ENCODE assay signal across 12 cellular contexts in the genomic region with DNA sequence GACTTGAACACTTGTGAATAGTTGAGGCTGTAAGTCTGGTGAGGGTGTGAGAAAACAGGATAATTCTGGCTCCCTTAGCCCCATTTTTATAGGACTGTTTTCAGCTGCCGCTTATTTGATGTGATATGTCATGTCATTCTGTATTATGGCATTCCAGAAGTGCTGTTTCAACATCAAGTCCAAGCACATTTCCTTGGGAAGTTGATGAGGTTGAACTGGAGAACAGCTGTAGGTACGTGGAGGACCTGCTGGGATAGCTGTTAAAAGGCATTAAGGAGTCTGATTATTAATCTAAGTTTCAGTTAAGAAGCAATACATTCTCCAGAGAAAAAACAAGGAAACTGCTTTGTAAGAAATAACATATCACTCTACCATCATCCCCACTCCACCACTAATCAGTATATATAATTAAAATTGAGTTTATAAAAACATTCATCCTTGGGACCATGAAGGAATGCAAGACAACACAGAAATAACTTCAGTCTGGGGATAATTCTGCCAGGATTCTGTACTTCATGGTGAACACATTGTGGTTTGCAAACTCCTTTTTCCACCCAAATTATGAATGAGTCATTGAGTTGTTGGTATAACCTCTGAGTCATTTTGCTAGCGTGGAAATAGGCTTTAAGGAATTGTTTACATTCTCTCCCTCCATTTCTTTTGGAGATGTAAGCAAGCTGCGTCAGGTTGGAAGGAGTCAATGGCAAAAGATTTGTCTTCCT. TPM values are rescaled to one million over a fixed set of nuclear protein-coding genes. Genes with fewer than 3 reads are reported as not detected.
DNase-seq lines count a peak whose midpoint lies in the region; ATAC-seq, FAIRE-seq and TF ChIP-seq lines count a peak whose summit lies in the region.
"Had no signal": no experiment of that assay in that cellular context is flagged by ENCODE, and none has a peak within 500 bp of the region (broad histone marks: within the 10 kb centered on the region; RNA-seq: fewer than 3 reads in every experiment).

No MANE protein-coding gene starts in this region.

- CTCF ChIA-PET in PC-3 (lab: Charles Lee) (no interaction called here), endothelial cell of umbilical vein (lab: Charles Lee) (interaction anchor here (1.4 kb wide), 1 partner anchor 12 kb away, joined by 4 read pairs; no protein-coding TSS in a partner anchor)

- H4K20me1 ChIP-seq in PC-3 (ENCODE audit: low read length), result no peaks in the 10 kb centered on the region
- no peaks in the 10 kb centered on the region for H4K20me1 ChIP-seq in endothelial cell of umbilical vein (replicated peaks; ENCODE audit: control insufficient read depth, extremely low read depth, insufficient read depth, low read length)

- POLR2A ChIA-PET in PC-3 (lab: Charles Lee; ENCODE audit: unreplicated experiment) (no interaction called here), endothelial cell of umbilical vein (lab: Charles Lee) (no interaction called here)

- TF ChIP-seq POLR2A in endothelial cell of umbilical vein (IDR thresholded peaks at IDR 0.05; ENCODE audit: low read depth, low read length) (no peak), spleen (IDR thresholded peaks at IDR 0.05) (no peak)

- peak overlapping the region; percentile 22; the same call in 1 of the 2 replicates for H2AFZ ChIP-seq in PC-3 (ENCODE audit: low read length)
- H2AFZ ChIP-seq in endothelial cell of umbilical vein (ENCODE audit: low read depth, low read length), result no peak overlapping the region

- H3K9me2 ChIP-seq in PC-3 (replicated peaks; ENCODE audit: low read length), result no peaks in the 10 kb centered on the region

- no peaks in the 10 kb centered on the region for H3K9me3 ChIP-seq in PC-3 (ENCODE audit: low read length)
- H3K9me3 ChIP-seq in endothelial cell of umbilical vein (replicated peaks; ENCODE audit: control insufficient read depth, insufficient read depth, low read length), result no peaks in the 10 kb centered on the region
- peaks cover 0 to 5% (median 0%) of the 10 kb centered on the region in 8 donors for H3K9me3 ChIP-seq in spleen

- H3K4me1 ChIP-seq in PC-3 (ENCODE audit: insufficient read depth, low read length), result peaks cover 14% of the 10 kb centered on the region
- peaks cover 14% of the 10 kb centered on the region for H3K4me1 ChIP-seq in endothelial cell of umbilical vein (ENCODE audit: control insufficient read depth, extremely low read depth, insufficient read depth, low read length)
- H3K4me1 ChIP-seq in spleen, result no peaks in the 10 kb centered on the region

- peak overlapping the region; percentile 46 for H3K4me2 ChIP-seq in PC-3 (ENCODE audit: low read length)
- H3K4me2 ChIP-seq in endothelial cell of umbilical vein (ENCODE audit: insufficient read depth, low read length), result peak overlapping the region; percentile 61

- DNase-seq in PC-3, result peak; percentile 88
- peak; percentile 83 for DNase-seq in endothelial cell of umbilical vein (ENCODE audit: low read depth, low spot score)
- peak; percentile 4 for DNase-seq in skeletal muscle cell (ENCODE audit: low read depth)
- DNase-seq in spleen, result no peak
- DNase-seq in OCI-M2 (lab: John Stamatoyannopoulos, UW; ENCODE audit: unreplicated experiment), result no peak
- DNase-seq: activated T-cell treated with anti-CD3 and anti-CD28 coated beads, Interleukin-2, amount 50 U/mL, for 24 hours; H9; hippocampal formation had no signal

- no peaks in the 10 kb centered on the region for H3K79me2 ChIP-seq in PC-3 (ENCODE audit: low read length)
- H3K79me2 ChIP-seq in endothelial cell of umbilical vein (ENCODE audit: control insufficient read depth, insufficient read depth, low read length), result no peaks in the 10 kb centered on the region

- intact Hi-C loops in PC-3 (cut with micrococcal nuclease), result no loop called here
- intact Hi-C loops in endothelial cell of umbilical vein (cut with micrococcal nuclease), result no loop called here
- intact Hi-C loops in spleen (cut with DNase I; ENCODE audit: low total_unique reads), result no loop called here

- H3K27me3 ChIP-seq in PC-3 (ENCODE audit: low read length), result no peaks in the 10 kb centered on the region
- H3K27me3 ChIP-seq in endothelial cell of umbilical vein (ENCODE audit: control insufficient read depth in 2 of 2, insufficient read depth in 2 of 2, low read length in 2 of 2), result peaks cover 0 to 2% of the 10 kb centered on the region in 2 experiments
- H3K27me3 ChIP-seq in spleen (replicated peaks in 1 of 7), result no peaks in the 10 kb centered on the region

- H3K9me1 ChIP-seq in endothelial cell of umbilical vein (replicated peaks; ENCODE audit: control insufficient read depth, extremely low read depth, insufficient read depth, low read length), result no peaks in the 10 kb centered on the region

- H3K27ac ChIP-seq in PC-3 (ENCODE audit: low read length) (peak overlapping the region; percentile 18; the same call in 1 of the 2 replicates), endothelial cell of umbilical vein (ENCODE audit: insufficient read depth, low read depth, low read length) (no peak overlapping the region), spleen (no peak overlapping the region)

- peak; percentile 24 for ATAC-seq in GM19463 (IDR thresholded peaks at IDR 0.05; ENCODE audit: unreplicated experiment)
- ATAC-seq in PC-3, result peak; percentile 92
- ATAC-seq in HG02759 (IDR thresholded peaks at IDR 0.05; ENCODE audit: unreplicated experiment), result no peak
- no peak for ATAC-seq in GM19452 (IDR thresholded peaks at IDR 0.05; ENCODE audit: unreplicated experiment)
- ATAC-seq: Panc1 had no signal

- no peak for TF ChIP-seq CTCF in PC-3 (conservative IDR thresholded peaks at IDR 0.05; ENCODE audit: low read depth, low read length)
- no peak for TF ChIP-seq CTCF in endothelial cell of umbilical vein (IDR thresholded peaks at IDR 0.05; ENCODE audit: extremely low read depth in 1 of 2, insufficient read depth in 1 of 2, low read depth in 1 of 2, low read length in 2 of 2)
- TF ChIP-seq CTCF in spleen (IDR thresholded peaks at IDR 0.05 in 8 of 11, conservative IDR thresholded peaks at IDR 0.05 in 3 of 11), result no peak

- BruUV-seq in PC-3 (replicated peaks; lab: Mats Ljungman, UMichigan), result no TSS peak
- BruUV-seq in endothelial cell of umbilical vein (replicated peaks; lab: Mats Ljungman, UMichigan), result no TSS peak

- dilution Hi-C loops in endothelial cell of umbilical vein (cut with MboI; ENCODE audit: extremely low pct_ligation_motif_present, low sequenced_read_pairs), result no loop called here

- WGBS in spleen, 5 donors, result 66 to 80% (median 67%) methylated on average over 4 of the region's 4 CpGs

- FAIRE-seq in endothelial cell of umbilical vein (lab: Jason Lieb, UNC), result peak; percentile 78

- H3F3A ChIP-seq in PC-3 (ENCODE audit: low read length, unreplicated experiment), result no peaks in the 10 kb centered on the region

- H3K9ac ChIP-seq in PC-3 (ENCODE audit: low read length) (no peak overlapping the region), endothelial cell of umbilical vein (replicated peaks; ENCODE audit: extremely low read depth, insufficient read depth, low read length) (no peak overlapping the region)

- 0 out of 2 replicates have a peak overlapping the region, but pooled peaks have one; percentile 6 for H3K4me3 ChIP-seq in PC-3 (ENCODE audit: low read length)
- no peak overlapping the region for H3K4me3 ChIP-seq in endothelial cell of umbilical vein (replicated peaks in 1 of 3; ENCODE audit: insufficient read depth in 1 of 3, low read depth in 1 of 3, low read length in 3 of 3)
- H3K4me3 ChIP-seq in skeletal muscle cell (ENCODE audit: low read depth, low read length), result no peak overlapping the region
- H3K4me3 ChIP-seq in spleen, result no peak overlapping the region

- H3K36me3 ChIP-seq in PC-3 (ENCODE audit: low read depth, low read length), result no peaks in the 10 kb centered on the region
- H3K36me3 ChIP-seq in endothelial cell of umbilical vein (ENCODE audit: control insufficient read depth in 2 of 2, extremely low read depth in 1 of 2, insufficient read depth in 2 of 2, low read length in 2 of 2), result no peaks in the 10 kb centered on the region
- H3K36me3 ChIP-seq in spleen, result no peaks in the 10 kb centered on the region

TF ChIP-seq in endothelial cell of umbilical vein, 7 proteins besides CTCF, POLR2A, EP300 and RAD21:
- TF ChIP-seq FOS (IDR thresholded peaks at IDR 0.05; ENCODE audit: borderline replicate concordance, insufficient read depth, low read length) (peak; percentile 96), MYC (IDR thresholded peaks at IDR 0.05; ENCODE audit: low read depth, low read length) (no peak), EZH2 (IDR thresholded peaks at IDR 0.05; ENCODE audit: borderline replicate concordance, low read depth, low read length, severe bottlenecking) (no peak), JUN (IDR thresholded peaks at IDR 0.05; ENCODE audit: borderline replicate concordance, insufficient read depth, insufficient read length, low read depth) (peak; percentile 94), GATA2 (IDR thresholded peaks at IDR 0.05; ENCODE audit: insufficient read depth, insufficient read length, low read depth, low read length) (no peak), POLR2AphosphoS5 (IDR thresholded peaks at IDR 0.05; ENCODE audit: insufficient read depth, low read depth, low read length) (peak; percentile 47)
- TF ChIP-seq, protein P1, sequence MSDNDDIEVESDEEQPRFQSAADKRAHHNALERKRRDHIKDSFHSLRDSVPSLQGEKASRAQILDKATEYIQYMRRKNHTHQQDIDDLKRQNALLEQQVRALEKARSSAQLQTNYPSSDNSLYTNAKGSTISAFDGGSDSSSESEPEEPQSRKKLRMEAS (IDR thresholded peaks at IDR 0.05; ENCODE audit: insufficient read depth, insufficient read length), result no peak

RNA-seq across cellular contexts. Expression of a gene that starts 39.9 kb away (rescaled TPM):
- total RNA-seq in PC-3 (2014; rRNA removed) (not detected in 2 replicates), endothelial cell of umbilical vein (not detected in 2 replicates), spleen (under 1 TPM in 2 of 7 donors, not detected in 5; 0.17 to 0.33 TPM)
- polyA plus RNA-seq in endothelial cell of umbilical vein (not detected in 2 replicates), spleen (under 1 TPM in 1 of 3 donors, not detected in 2; 0.06 TPM)
- polyA plus RNA-seq in endothelial cell of umbilical vein (2011; cell fraction: cytosol; rRNA removed), result not detected in 2 replicates
- polyA plus RNA-seq in endothelial cell of umbilical vein (2011; cell fraction: nucleus; rRNA removed), result not detected in 2 replicates
- polyA plus RNA-seq in endothelial cell of umbilical vein (2012), result not detected in 2 replicates
- polyA minus RNA-seq in endothelial cell of umbilical vein, result not detected in 2 replicates
- polyA minus RNA-seq in endothelial cell of umbilical vein (2011; cell fraction: cytosol; rRNA and poly(A)+ RNA removed), result not detected
- polyA minus RNA-seq in endothelial cell of umbilical vein (2011; cell fraction: nucleus; rRNA and poly(A)+ RNA removed), result not detected in 2 replicates

Comparison
In these comparisons a context has a peak if more than half of its experiments do, and no peak if none do; other contexts are left out.
1. ATAC-seq: peak in GM19463 (single experiment) and PC-3 (single experiment); none in HG02759 (single experiment) and GM19452 (single experiment).
2. DNase-seq: peak in PC-3 (single experiment), endothelial cell of umbilical vein (single experiment) and skeletal muscle cell (single experiment); none in spleen (single experiment) and OCI-M2 (single experiment).